1 cellular context compared by ENCODE assay signal in the genomic region with DNA sequence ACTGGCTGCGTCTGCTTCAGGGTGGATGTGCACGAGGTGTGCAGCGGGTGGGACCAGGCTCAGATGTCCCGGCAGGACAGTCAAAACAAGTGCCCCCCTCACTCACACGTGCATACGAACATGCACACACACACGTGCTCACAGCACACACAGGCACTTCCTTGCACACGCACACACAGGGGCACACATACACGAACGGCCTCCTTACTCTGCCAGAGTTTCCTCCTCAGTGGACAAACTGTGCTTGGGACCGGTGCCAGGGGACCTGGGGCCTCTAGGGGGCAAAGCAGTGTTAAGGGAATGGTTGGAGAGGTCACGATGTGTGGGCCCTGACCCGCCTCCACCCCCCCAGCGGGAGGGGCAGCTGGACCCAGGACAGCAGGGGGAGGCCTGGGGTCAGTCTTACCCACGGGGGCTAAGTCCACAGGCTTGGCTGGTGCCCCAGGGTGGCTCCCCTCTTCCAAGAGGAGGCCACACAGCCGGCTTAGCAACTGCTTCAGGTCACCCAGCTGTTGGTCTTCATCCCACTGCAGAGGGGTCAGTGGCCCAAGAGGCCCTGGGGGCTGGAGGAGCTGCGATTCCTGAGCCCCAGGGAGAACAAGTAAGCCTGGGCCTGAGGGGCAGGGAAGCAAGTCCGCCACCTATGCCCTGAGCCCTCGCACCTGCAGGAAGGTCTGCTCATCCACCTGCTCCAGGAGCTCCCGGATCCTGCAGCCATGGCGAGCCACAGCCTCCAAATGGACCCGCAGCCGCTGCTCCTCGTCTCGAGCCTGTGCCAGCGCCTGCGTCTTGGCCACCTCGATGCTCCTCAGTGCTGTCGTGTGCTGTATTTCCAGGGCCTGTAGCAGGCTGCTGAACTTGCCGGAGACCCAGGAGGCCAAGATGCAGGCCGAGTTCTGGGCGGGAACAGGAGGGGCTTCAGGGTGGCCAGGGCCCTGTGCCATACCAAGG.
TF ChIP-seq lines count a peak whose summit lies in the region.

No MANE protein-coding gene starts in this region.

TF ChIP-seq in HepG2, 621 proteins besides CTCF, POLR2A, EP300 and RAD21 (continued from another document and continues in another):
- TF ChIP-seq, protein P1, sequence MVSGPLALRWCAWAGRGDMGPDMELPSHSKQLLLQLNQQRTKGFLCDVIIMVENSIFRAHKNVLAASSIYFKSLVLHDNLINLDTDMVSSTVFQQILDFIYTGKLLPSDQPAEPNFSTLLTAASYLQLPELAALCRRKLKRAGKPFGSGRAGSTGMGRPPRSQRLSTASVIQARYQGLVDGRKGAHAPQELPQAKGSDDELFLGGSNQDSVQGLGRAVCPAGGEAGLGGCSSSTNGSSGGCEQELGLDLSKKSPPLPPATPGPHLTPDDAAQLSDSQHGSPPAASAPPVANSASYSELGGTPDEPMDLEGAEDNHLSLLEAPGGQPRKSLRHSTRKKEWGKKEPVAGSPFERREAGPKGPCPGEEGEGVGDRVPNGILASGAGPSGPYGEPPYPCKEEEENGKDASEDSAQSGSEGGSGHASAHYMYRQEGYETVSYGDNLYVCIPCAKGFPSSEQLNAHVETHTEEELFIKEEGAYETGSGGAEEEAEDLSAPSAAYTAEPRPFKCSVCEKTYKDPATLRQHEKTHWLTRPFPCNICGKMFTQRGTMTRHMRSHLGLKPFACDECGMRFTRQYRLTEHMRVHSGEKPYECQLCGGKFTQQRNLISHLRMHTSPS (CRISPR knock-in tag; IDR thresholded peaks at IDR 0.05; ENCODE audit: low read depth), result peak; percentile 93
- no peak for TF ChIP-seq PRPF4 (IDR thresholded peaks at IDR 0.05; ENCODE audit: low read depth, low read length, poor library complexity, severe bottlenecking)
- no peak for TF ChIP-seq ZNF136 (CRISPR knock-in tag; IDR thresholded peaks at IDR 0.05; ENCODE audit: low read depth)
- TF ChIP-seq, protein P2, sequence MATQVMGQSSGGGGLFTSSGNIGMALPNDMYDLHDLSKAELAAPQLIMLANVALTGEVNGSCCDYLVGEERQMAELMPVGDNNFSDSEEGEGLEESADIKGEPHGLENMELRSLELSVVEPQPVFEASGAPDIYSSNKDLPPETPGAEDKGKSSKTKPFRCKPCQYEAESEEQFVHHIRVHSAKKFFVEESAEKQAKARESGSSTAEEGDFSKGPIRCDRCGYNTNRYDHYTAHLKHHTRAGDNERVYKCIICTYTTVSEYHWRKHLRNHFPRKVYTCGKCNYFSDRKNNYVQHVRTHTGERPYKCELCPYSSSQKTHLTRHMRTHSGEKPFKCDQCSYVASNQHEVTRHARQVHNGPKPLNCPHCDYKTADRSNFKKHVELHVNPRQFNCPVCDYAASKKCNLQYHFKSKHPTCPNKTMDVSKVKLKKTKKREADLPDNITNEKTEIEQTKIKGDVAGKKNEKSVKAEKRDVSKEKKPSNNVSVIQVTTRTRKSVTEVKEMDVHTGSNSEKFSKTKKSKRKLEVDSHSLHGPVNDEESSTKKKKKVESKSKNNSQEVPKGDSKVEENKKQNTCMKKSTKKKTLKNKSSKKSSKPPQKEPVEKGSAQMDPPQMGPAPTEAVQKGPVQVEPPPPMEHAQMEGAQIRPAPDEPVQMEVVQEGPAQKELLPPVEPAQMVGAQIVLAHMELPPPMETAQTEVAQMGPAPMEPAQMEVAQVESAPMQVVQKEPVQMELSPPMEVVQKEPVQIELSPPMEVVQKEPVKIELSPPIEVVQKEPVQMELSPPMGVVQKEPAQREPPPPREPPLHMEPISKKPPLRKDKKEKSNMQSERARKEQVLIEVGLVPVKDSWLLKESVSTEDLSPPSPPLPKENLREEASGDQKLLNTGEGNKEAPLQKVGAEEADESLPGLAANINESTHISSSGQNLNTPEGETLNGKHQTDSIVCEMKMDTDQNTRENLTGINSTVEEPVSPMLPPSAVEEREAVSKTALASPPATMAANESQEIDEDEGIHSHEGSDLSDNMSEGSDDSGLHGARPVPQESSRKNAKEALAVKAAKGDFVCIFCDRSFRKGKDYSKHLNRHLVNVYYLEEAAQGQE (IDR thresholded peaks at IDR 0.05; ENCODE audit: borderline replicate concordance in 1 of 2, low read depth in 1 of 2, low read length in 2 of 2), result no peak
- peak; percentile 51; the same call in 1 of the 2 replicates for TF ChIP-seq KAT8 (CRISPR knock-in tag; IDR thresholded peaks at IDR 0.05)
- no peak for TF ChIP-seq POLR2G (IDR thresholded peaks at IDR 0.05; ENCODE audit: low read depth, low read length)
- TF ChIP-seq ZNF383 (CRISPR knock-in tag; IDR thresholded peaks at IDR 0.05; ENCODE audit: borderline replicate concordance), result no peak
- TF ChIP-seq ZNF737 (CRISPR knock-in tag; IDR thresholded peaks at IDR 0.05; ENCODE audit: borderline replicate concordance), result no peak
- TF ChIP-seq, protein P3, sequence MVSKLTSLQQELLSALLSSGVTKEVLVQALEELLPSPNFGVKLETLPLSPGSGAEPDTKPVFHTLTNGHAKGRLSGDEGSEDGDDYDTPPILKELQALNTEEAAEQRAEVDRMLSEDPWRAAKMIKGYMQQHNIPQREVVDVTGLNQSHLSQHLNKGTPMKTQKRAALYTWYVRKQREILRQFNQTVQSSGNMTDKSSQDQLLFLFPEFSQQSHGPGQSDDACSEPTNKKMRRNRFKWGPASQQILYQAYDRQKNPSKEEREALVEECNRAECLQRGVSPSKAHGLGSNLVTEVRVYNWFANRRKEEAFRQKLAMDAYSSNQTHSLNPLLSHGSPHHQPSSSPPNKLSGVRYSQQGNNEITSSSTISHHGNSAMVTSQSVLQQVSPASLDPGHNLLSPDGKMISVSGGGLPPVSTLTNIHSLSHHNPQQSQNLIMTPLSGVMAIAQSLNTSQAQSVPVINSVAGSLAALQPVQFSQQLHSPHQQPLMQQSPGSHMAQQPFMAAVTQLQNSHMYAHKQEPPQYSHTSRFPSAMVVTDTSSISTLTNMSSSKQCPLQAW (CRISPR knock-in tag; IDR thresholded peaks at IDR 0.05), result no peak
- no peak for TF ChIP-seq ZFP36L1 (CRISPR knock-in tag; IDR thresholded peaks at IDR 0.05)
- TF ChIP-seq, protein P4, sequence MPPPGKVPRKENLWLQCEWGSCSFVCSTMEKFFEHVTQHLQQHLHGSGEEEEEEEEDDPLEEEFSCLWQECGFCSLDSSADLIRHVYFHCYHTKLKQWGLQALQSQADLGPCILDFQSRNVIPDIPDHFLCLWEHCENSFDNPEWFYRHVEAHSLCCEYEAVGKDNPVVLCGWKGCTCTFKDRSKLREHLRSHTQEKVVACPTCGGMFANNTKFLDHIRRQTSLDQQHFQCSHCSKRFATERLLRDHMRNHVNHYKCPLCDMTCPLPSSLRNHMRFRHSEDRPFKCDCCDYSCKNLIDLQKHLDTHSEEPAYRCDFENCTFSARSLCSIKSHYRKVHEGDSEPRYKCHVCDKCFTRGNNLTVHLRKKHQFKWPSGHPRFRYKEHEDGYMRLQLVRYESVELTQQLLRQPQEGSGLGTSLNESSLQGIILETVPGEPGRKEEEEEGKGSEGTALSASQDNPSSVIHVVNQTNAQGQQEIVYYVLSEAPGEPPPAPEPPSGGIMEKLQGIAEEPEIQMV (CRISPR knock-in tag; IDR thresholded peaks at IDR 0.05; ENCODE audit: low read depth), result 0 out of 2 replicates have a peak, but pooled peaks have one; percentile 23
- peak; percentile 10; the same call in 1 of the 3 replicates for TF ChIP-seq MXI1 (IDR thresholded peaks at IDR 0.05; ENCODE audit: borderline replicate concordance, low read depth, low read length)
- TF ChIP-seq ZFAT (CRISPR knock-in tag; conservative IDR thresholded peaks at IDR 0.05), result no peak
- no peak for TF ChIP-seq ZNF484 (CRISPR knock-in tag; IDR thresholded peaks at IDR 0.05; ENCODE audit: borderline replicate concordance, low read depth)
- TF ChIP-seq ZNF780A (CRISPR knock-in tag; IDR thresholded peaks at IDR 0.05), result no peak
- TF ChIP-seq ZNF792 (CRISPR knock-in tag; IDR thresholded peaks at IDR 0.05), result peak; percentile 7; the same call in 1 of the 2 replicates
- no peak for TF ChIP-seq FOXP1 (IDR thresholded peaks at IDR 0.05)
- TF ChIP-seq FOXP1 (CRISPR knock-in tag; IDR thresholded peaks at IDR 0.05), result peak; percentile 47; the same call in 1 of the 2 replicates
- TF ChIP-seq, protein P5, sequence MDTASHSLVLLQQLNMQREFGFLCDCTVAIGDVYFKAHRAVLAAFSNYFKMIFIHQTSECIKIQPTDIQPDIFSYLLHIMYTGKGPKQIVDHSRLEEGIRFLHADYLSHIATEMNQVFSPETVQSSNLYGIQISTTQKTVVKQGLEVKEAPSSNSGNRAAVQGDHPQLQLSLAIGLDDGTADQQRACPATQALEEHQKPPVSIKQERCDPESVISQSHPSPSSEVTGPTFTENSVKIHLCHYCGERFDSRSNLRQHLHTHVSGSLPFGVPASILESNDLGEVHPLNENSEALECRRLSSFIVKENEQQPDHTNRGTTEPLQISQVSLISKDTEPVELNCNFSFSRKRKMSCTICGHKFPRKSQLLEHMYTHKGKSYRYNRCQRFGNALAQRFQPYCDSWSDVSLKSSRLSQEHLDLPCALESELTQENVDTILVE (CRISPR knock-in tag; IDR thresholded peaks at IDR 0.05), result peak; percentile 38; the same call in 1 of the 2 replicates
- no peak; the same call in 1 of the 2 replicates for TF ChIP-seq ZNF75D (CRISPR knock-in tag; IDR thresholded peaks at IDR 0.05; ENCODE audit: borderline replicate concordance)
- peak; percentile 90 for TF ChIP-seq AGO1 (IDR thresholded peaks at IDR 0.05; ENCODE audit: low read depth, low read length, poor library complexity, severe bottlenecking)
- no peak for TF ChIP-seq RELA (CRISPR knock-in tag; IDR thresholded peaks at IDR 0.05)
- TF ChIP-seq, protein P6, sequence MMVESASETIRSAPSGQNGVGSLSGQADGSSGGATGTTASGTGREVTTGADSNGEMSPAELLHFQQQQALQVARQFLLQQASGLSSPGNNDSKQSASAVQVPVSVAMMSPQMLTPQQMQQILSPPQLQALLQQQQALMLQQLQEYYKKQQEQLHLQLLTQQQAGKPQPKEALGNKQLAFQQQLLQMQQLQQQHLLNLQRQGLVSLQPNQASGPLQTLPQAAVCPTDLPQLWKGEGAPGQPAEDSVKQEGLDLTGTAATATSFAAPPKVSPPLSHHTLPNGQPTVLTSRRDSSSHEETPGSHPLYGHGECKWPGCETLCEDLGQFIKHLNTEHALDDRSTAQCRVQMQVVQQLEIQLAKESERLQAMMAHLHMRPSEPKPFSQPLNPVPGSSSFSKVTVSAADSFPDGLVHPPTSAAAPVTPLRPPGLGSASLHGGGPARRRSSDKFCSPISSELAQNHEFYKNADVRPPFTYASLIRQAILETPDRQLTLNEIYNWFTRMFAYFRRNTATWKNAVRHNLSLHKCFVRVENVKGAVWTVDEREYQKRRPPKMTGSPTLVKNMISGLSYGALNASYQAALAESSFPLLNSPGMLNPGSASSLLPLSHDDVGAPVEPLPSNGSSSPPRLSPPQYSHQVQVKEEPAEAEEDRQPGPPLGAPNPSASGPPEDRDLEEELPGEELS (CRISPR knock-in tag; IDR thresholded peaks at IDR 0.05), result peak; percentile 60
- TF ChIP-seq ZNF10 (CRISPR knock-in tag; IDR thresholded peaks at IDR 0.05; ENCODE audit: borderline replicate concordance, low read depth), result no peak
- TF ChIP-seq, protein P7, sequence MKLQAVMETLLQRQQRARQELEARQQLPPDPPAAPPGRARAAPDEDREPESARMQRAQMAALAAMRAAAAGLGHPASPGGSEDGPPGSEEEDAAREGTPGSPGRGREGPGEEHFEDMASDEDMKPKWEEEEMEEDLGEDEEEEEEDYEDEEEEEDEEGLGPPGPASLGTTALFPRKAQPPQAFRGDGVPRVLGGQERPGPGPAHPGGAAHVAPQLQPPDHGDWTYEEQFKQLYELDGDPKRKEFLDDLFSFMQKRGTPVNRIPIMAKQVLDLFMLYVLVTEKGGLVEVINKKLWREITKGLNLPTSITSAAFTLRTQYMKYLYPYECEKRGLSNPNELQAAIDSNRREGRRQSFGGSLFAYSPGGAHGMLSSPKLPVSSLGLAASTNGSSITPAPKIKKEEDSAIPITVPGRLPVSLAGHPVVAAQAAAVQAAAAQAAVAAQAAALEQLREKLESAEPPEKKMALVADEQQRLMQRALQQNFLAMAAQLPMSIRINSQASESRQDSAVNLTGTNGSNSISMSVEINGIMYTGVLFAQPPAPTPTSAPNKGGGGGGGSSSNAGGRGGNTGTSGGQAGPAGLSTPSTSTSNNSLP (IDR thresholded peaks at IDR 0.05; ENCODE audit: low read depth, low read length), result no peak
- no peak for TF ChIP-seq ZNF724P (CRISPR knock-in tag; IDR thresholded peaks at IDR 0.05; ENCODE audit: borderline replicate concordance)
- TF ChIP-seq ZNF878 (CRISPR knock-in tag; IDR thresholded peaks at IDR 0.05), result peak; percentile 58; the same call in 1 of the 2 replicates
- TF ChIP-seq ZNF703 (CRISPR knock-in tag; IDR thresholded peaks at IDR 0.05; ENCODE audit: borderline replicate concordance), result no peak
- TF ChIP-seq, protein P8, sequence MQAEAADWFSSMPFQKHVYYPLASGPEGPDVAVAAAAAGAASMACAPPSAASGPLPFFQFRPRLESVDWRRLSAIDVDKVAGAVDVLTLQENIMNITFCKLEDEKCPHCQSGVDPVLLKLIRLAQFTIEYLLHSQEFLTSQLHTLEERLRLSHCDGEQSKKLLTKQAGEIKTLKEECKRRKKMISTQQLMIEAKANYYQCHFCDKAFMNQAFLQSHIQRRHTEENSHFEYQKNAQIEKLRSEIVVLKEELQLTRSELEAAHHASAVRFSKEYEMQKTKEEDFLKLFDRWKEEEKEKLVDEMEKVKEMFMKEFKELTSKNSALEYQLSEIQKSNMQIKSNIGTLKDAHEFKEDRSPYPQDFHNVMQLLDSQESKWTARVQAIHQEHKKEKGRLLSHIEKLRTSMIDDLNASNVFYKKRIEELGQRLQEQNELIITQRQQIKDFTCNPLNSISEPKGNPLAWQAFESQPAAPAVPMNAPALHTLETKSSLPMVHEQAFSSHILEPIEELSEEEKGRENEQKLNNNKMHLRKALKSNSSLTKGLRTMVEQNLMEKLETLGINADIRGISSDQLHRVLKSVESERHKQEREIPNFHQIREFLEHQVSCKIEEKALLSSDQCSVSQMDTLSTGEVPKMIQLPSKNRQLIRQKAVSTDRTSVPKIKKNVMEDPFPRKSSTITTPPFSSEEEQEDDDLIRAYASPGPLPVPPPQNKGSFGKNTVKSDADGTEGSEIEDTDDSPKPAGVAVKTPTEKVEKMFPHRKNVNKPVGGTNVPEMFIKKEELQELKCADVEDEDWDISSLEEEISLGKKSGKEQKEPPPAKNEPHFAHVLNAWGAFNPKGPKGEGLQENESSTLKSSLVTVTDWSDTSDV (CRISPR knock-in tag; IDR thresholded peaks at IDR 0.05), result no peak
- no peak for TF ChIP-seq CBX1 (IDR thresholded peaks at IDR 0.05; ENCODE audit: low read depth)
- no peak for TF ChIP-seq RFX1 (IDR thresholded peaks at IDR 0.05)
- peak; percentile 82 for TF ChIP-seq YEATS4 (CRISPR knock-in tag; IDR thresholded peaks at IDR 0.05; ENCODE audit: borderline replicate concordance)
- peak; percentile 92 for TF ChIP-seq ZBTB38 (CRISPR knock-in tag; IDR thresholded peaks at IDR 0.05)
- no peak for TF ChIP-seq ZFP62 (CRISPR knock-in tag; IDR thresholded peaks at IDR 0.05)
- TF ChIP-seq DPF2 (CRISPR knock-in tag; IDR thresholded peaks at IDR 0.05; ENCODE audit: borderline replicate concordance, low read depth), result peak; percentile 69; the same call in 1 of the 2 replicates
- TF ChIP-seq RFXAP (CRISPR knock-in tag; IDR thresholded peaks at IDR 0.05; ENCODE audit: borderline replicate concordance), result no peak
- TF ChIP-seq, protein P9, sequence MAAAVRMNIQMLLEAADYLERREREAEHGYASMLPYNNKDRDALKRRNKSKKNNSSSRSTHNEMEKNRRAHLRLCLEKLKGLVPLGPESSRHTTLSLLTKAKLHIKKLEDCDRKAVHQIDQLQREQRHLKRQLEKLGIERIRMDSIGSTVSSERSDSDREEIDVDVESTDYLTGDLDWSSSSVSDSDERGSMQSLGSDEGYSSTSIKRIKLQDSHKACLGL (CRISPR knock-in tag; IDR thresholded peaks at IDR 0.05), result no peak; the same call in 1 of the 2 replicates
- 0 out of 2 replicates have a peak, but pooled peaks have one; percentile 22 for TF ChIP-seq ZNF431 (CRISPR knock-in tag; IDR thresholded peaks at IDR 0.05; ENCODE audit: borderline replicate concordance, low read depth)
- TF ChIP-seq HOXD1 (CRISPR knock-in tag; IDR thresholded peaks at IDR 0.05), result peak; percentile 81
